ENCODE assay signal across 8 cellular contexts in genomic region chr1:224616761-224617409, GRCh38. TPM values are rescaled to one million over a fixed set of nuclear protein-coding genes. Genes with fewer than 3 reads are reported as not detected.
DNase-seq lines count a peak whose midpoint lies in the region; ATAC-seq and TF ChIP-seq lines count a peak whose summit lies in the region.

No MANE protein-coding gene starts in this region.

- H3K4me3 ChIP-seq in AG09309 (ENCODE audit: control insufficient read depth, low read depth, low read length) = peak overlapping the region; percentile 68
- H3K4me3 ChIP-seq in HFF-Myc (replicated peaks; ENCODE audit: low read depth, low read length) = peak overlapping the region; percentile 95
- H3K4me3 ChIP-seq in body of pancreas = peak overlapping the region; percentile 59 to 60
- peak overlapping the region; percentile 41 for H3K4me3 ChIP-seq in mucosa of rectum (ENCODE audit: low read length in 2 of 2)

- H3K9ac ChIP-seq in mucosa of rectum (ENCODE audit: low read depth in 1 of 2, low read length in 2 of 2) = no peak overlapping the region

- no peak for DNase-seq in AG09309 (ENCODE audit: low read depth)
- no peak for DNase-seq in HFF-Myc (ENCODE audit: extremely low read depth, low read depth)
- no peak for DNase-seq in body of pancreas
- no peak for DNase-seq in cortex of kidney (lab: John Stamatoyannopoulos, UW)
- DNase-seq in NCI-H1436 (lab: John Stamatoyannopoulos, UW) = no peak
- no peak for DNase-seq in NCI-H510A treated with DMSO at 0.1 percent for 48 hours (lab: John Stamatoyannopoulos, UW)

- ATAC-seq in body of pancreas (peak; percentile 3), GM18909 (IDR thresholded peaks at IDR 0.05; ENCODE audit: poor library complexity, unreplicated experiment) (no peak)

- WGBS in body of pancreas, 2 donors = 0 to 2% methylated on average over 28 to 52 of the region's 52 CpGs

- H3K36me3 ChIP-seq in body of pancreas (replicated peaks in 1 of 2; ENCODE audit: insufficient read depth in 1 of 2, low read depth in 2 of 2) (no peaks in the 10 kb centered on the region), mucosa of rectum (ENCODE audit: control insufficient read depth in 2 of 2, insufficient read depth in 2 of 2, low read length in 2 of 2) (no peaks in the 10 kb centered on the region)

- H3K27me3 ChIP-seq in body of pancreas (no peaks in the 10 kb centered on the region), mucosa of rectum (ENCODE audit: control insufficient read depth in 2 of 2, insufficient read depth in 2 of 2, low read length in 2 of 2) (peaks cover 36 to 37% of the 10 kb centered on the region in 2 donors)

- TF ChIP-seq POLR2A in body of pancreas (IDR thresholded peaks at IDR 0.05) = no peak

- peaks cover 34% of the 10 kb centered on the region for H3K4me1 ChIP-seq in body of pancreas
- H3K4me1 ChIP-seq in mucosa of rectum (ENCODE audit: control insufficient read depth in 2 of 2, insufficient read depth in 2 of 2, low read length in 2 of 2) = peaks cover 2 to 5% of the 10 kb centered on the region in 2 donors

- intact Hi-C loops in body of pancreas (cut with DNase I) = no loop called here

- H3K27ac ChIP-seq in body of pancreas = peak overlapping the region in 3 of 4 donors; percentile 17 to 50 (median 38)
- no peak overlapping the region for H3K27ac ChIP-seq in mucosa of rectum (ENCODE audit: low read depth in 2 of 2, low read length in 2 of 2)

- no peak for TF ChIP-seq CTCF in AG09309 (IDR thresholded peaks at IDR 0.05; ENCODE audit: control insufficient read depth, insufficient read depth, low read depth, low read length, missing control alignments)
- no peak for TF ChIP-seq CTCF in HFF-Myc (IDR thresholded peaks at IDR 0.05; ENCODE audit: low read depth, low read length, missing control alignments)
- no peak for TF ChIP-seq CTCF in body of pancreas (IDR thresholded peaks at IDR 0.05)

- H3K9me3 ChIP-seq in body of pancreas (no peaks in the 10 kb centered on the region), mucosa of rectum (ENCODE audit: control insufficient read depth in 2 of 2, low read length in 2 of 2) (no peaks in the 10 kb centered on the region)

RNA-seq across cellular contexts. Expression of gene CNIH3, which starts 0.8 kb away (rescaled TPM):
- 10 to 100 TPM in 1 of 2 donors, 1 to 10 TPM in 1; 7.9 to 15.3 TPM for total RNA-seq in body of pancreas

Comparison
In these comparisons a context has a peak if more than half of its experiments do, and no peak if none do; other contexts are left out.
1. H3K4me3 ChIP-seq: peak in every context shown above with its lines; median percentile 95 in HFF-Myc; 68 in AG09309; 60 in body of pancreas; 41 in mucosa of rectum.
2. H3K27ac ChIP-seq: peak in body of pancreas (3 of 4); none in mucosa of rectum (0 of 2).